In the genomic region with DNA sequence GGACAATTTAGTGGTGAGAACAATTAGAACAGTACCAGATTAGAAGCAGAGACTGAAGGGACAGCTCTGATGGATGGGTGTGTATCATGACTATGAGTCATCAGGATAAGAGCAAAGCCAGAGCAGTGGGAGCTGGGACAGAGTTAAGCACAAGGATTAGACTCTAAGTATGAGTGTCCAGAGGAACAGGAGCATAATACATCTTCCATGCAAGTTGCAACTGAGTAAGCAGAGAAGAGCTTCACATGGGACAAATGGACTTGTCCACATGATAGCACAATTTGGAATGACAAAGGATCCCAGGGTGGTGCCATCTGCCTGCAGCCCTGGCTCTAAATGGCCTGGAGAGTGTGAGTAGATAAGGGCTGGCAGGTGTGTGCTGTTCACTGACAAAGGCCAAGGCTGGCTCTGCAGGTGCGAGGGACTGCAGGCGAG, we compare ENCODE assay signal across 1 cellular context.
TF ChIP-seq lines count a peak whose summit lies in the region.

No MANE protein-coding gene starts in this region.

TF ChIP-seq in H1, 55 proteins besides CTCF, POLR2A, EP300 and RAD21:
- TF ChIP-seq BACH1 (IDR thresholded peaks at IDR 0.05; ENCODE audit: low read length) (no peak), TBP (IDR thresholded peaks at IDR 0.05; ENCODE audit: low read depth, low read length) (no peak), TCF12 (IDR thresholded peaks at IDR 0.05; ENCODE audit: low read depth, low read length) (0 out of 2 replicates have a peak, but pooled peaks have one; percentile 65), KDM5A (IDR thresholded peaks at IDR 0.05; ENCODE audit: low read length) (no peak), BCL11A (IDR thresholded peaks at IDR 0.05; ENCODE audit: low read depth in 2 of 2, low read length in 2 of 2) (no peak), SP2 (IDR thresholded peaks at IDR 0.05; ENCODE audit: low read length) (no peak), SAP30 (IDR thresholded peaks at IDR 0.05; ENCODE audit: insufficient read depth, insufficient replicate concordance, low read length) (no peak), EGR1 (IDR thresholded peaks at IDR 0.05; ENCODE audit: borderline replicate concordance, low read depth, low read length) (no peak), CBX8 (IDR thresholded peaks at IDR 0.05; ENCODE audit: borderline replicate concordance, low read depth, low read length) (no peak), GABPA (IDR thresholded peaks at IDR 0.05; ENCODE audit: borderline replicate concordance, insufficient read depth, low read length) (no peak), NANOG (IDR thresholded peaks at IDR 0.05; ENCODE audit: insufficient read depth, low read depth, low read length, poor library complexity, severe bottlenecking) (no peak)
- TF ChIP-seq, protein P1, sequence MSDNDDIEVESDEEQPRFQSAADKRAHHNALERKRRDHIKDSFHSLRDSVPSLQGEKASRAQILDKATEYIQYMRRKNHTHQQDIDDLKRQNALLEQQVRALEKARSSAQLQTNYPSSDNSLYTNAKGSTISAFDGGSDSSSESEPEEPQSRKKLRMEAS (IDR thresholded peaks at IDR 0.05): peak; percentile 34; the same call in 1 of the 2 replicates
